Comparison of ENCODE assay signal across 35 cellular contexts in the genomic region with DNA sequence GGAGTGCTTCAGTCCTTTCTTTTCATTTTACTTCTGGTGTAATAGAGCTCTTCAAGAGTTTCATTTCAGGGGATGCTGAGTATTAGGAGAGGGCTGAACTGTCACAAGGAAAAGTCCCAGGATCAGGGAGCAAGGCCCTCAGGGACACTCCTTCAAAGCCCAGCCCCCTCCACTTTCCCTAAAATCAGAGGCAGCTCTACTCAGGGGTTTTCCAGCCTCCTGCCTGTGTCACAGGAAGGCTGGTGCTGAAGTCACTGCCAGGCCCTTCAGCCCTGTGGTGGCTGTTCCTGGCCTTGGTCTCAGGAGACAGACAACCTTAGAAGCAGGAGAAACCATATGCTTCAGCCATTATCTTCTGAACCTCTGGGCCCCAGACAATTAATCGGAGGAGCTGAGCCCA. TPM values are rescaled to one million over a fixed set of nuclear protein-coding genes. Genes with fewer than 3 reads are reported as not detected.
"Had no signal": no experiment of that assay in that cellular context is flagged by ENCODE, and none has a peak within 500 bp of the region (broad histone marks: within the 10 kb centered on the region; RNA-seq: fewer than 3 reads in every experiment).

No MANE protein-coding gene starts in this region.

- H3K9me3 ChIP-seq: adrenal gland, ascending aorta, gastrocnemius medialis, lower lobe of right lung, psoas muscle, sigmoid colon, upper lobe of left lung had no signal

- H3K9ac ChIP-seq: parathyroid adenoma had no signal

- H3K36me3 Mint-ChIP-seq: activated naive CD8-positive, alpha-beta T cell treated with anti-CD3 and anti-CD28 coated beads for 36 hours; brain; immature natural killer cell; naive thymus-derived CD8-positive, alpha-beta T cell; stimulated activated memory B cell treated with anti-CD40 and anti-IgM and Interleukin-4, amounts not matched to agents 10 μg/mL and 1 μg/mL and 100 μg/mL, for 72 hours had no signal

- H3K79me2 ChIP-seq: hepatocyte, parathyroid adenoma had no signal

- H3K4me1 ChIP-seq: adrenal gland, ascending aorta, gastrocnemius medialis, lower lobe of right lung, parathyroid adenoma, psoas muscle, sigmoid colon, upper lobe of left lung had no signal

- H3K4me3 Mint-ChIP-seq: activated naive CD8-positive, alpha-beta T cell treated with anti-CD3 and anti-CD28 coated beads for 36 hours; brain; effector memory CD8-positive, alpha-beta T cell; immature natural killer cell; naive thymus-derived CD8-positive, alpha-beta T cell; neural crest cell; stimulated activated memory B cell treated with anti-CD40 and anti-IgM and Interleukin-4, amounts not matched to agents 10 μg/mL and 1 μg/mL and 100 μg/mL, for 72 hours; stimulated activated naive CD8-positive, alpha-beta T cell treated with anti-CD3 and anti-CD28 coated beads, Interleukin-15, amount 100 ng/mL, for 72 hours had no signal

- H3K27ac ChIP-seq: adrenal gland, ascending aorta, cardiac muscle cell, coronary artery, dorsolateral prefrontal cortex, gastrocnemius medialis, hepatocyte, lower lobe of right lung, parathyroid adenoma, psoas muscle, sigmoid colon, upper lobe of left lung had no signal

- H3K4me2 ChIP-seq: hepatocyte had no signal

- H3K4me1 Mint-ChIP-seq: activated naive CD8-positive, alpha-beta T cell treated with anti-CD3 and anti-CD28 coated beads for 36 hours; immature natural killer cell; naive thymus-derived CD8-positive, alpha-beta T cell; neural crest cell; stimulated activated memory B cell treated with anti-CD40 and anti-IgM and Interleukin-4, amounts not matched to agents 10 μg/mL and 1 μg/mL and 100 μg/mL, for 72 hours; stimulated activated naive CD8-positive, alpha-beta T cell treated with anti-CD3 and anti-CD28 coated beads, Interleukin-15, amount 100 ng/mL, for 72 hours had no signal

- ATAC-seq: activated CD4-positive, CD25-positive, alpha-beta regulatory T cell treated with anti-CD3 and anti-CD28 coated beads, Interleukin-2, amount 50 U/mL, for 24 hours; effector memory CD8-positive, alpha-beta T cell; gastrocnemius medialis; left lobe of liver; naive thymus-derived CD8-positive, alpha-beta T cell; psoas muscle; stimulated activated memory B cell treated with anti-CD40 and anti-IgM and Interleukin-4, amounts not matched to agents 10 μg/mL and 1 μg/mL and 100 μg/mL, for 72 hours; stimulated activated naive CD8-positive, alpha-beta T cell treated with anti-CD3 and anti-CD28 coated beads, Interleukin-15, amount 100 ng/mL, for 72 hours had no signal

- H3K27ac Mint-ChIP-seq: activated naive CD8-positive, alpha-beta T cell treated with anti-CD3 and anti-CD28 coated beads for 36 hours; effector memory CD8-positive, alpha-beta T cell; immature natural killer cell; naive thymus-derived CD8-positive, alpha-beta T cell; stimulated activated memory B cell treated with anti-CD40 and anti-IgM and Interleukin-4, amounts not matched to agents 10 μg/mL and 1 μg/mL and 100 μg/mL, for 72 hours; stimulated activated naive CD8-positive, alpha-beta T cell treated with anti-CD3 and anti-CD28 coated beads, Interleukin-15, amount 100 ng/mL, for 72 hours had no signal

- FAIRE-seq: kidney, small intestine had no signal

- DNase-seq: activated CD4-positive, alpha-beta T cell treated with anti-CD3 and anti-CD28 coated beads for 48 hours; activated CD4-positive, alpha-beta T cell treated with anti-CD3 and anti-CD28 coated beads, Interleukin-2, amount 50 U/mL, for 48 hours; activated CD8-positive, alpha-beta memory T cell treated with anti-CD3 and anti-CD28 coated beads for 24 hours; activated effector memory CD4-positive, alpha-beta T cell treated with Interleukin-2 at 50 U/mL for 16 hours; activated naive CD4-positive, alpha-beta T cell treated with Interleukin-2 at 50 U/mL for 16 hours; activated naive CD8-positive, alpha-beta T cell treated with anti-CD3 and anti-CD28 coated beads for 36 hours; adrenal gland; dorsolateral prefrontal cortex; effector memory CD8-positive, alpha-beta T cell; erythroblast; gastrocnemius medialis; immature natural killer cell; kidney; lower lobe of right lung; mesenchymal stem cell; naive thymus-derived CD8-positive, alpha-beta T cell; occipital lobe; psoas muscle; sigmoid colon; small intestine; stimulated activated CD4-positive, alpha-beta T cell treated with anti-CD3 and anti-CD28 coated beads, Interleukin-4, amount 100 ng/mL, for 4 hours; stimulated activated CD8-positive, alpha-beta memory T cell treated with anti-CD3 and anti-CD28 coated beads, Interleukin-4, amount 100 ng/mL, for 48 hours; stimulated activated naive CD8-positive, alpha-beta T cell treated with anti-CD3 and anti-CD28 coated beads, Interleukin-15, amount 100 ng/mL, for 72 hours; substantia nigra; upper lobe of left lung had no signal

- H2AFZ ChIP-seq: hepatocyte, parathyroid adenoma had no signal

- H3K27me3 Mint-ChIP-seq: stimulated activated naive CD8-positive, alpha-beta T cell treated with anti-CD3 and anti-CD28 coated beads, Interleukin-15, amount 100 ng/mL, for 72 hours had no signal

- H3K36me3 ChIP-seq: adrenal gland, ascending aorta, cardiac muscle cell, gastrocnemius medialis, lower lobe of right lung, sigmoid colon, upper lobe of left lung had no signal

- H3K4me3 ChIP-seq: adrenal gland, ascending aorta, cardiac muscle cell, coronary artery, dorsolateral prefrontal cortex, gastrocnemius medialis, hepatocyte, lower lobe of right lung, psoas muscle, sigmoid colon, upper lobe of left lung had no signal

- H3K27me3 ChIP-seq: adrenal gland, ascending aorta, cardiac muscle cell, gastrocnemius medialis, sigmoid colon, upper lobe of left lung had no signal

RNA-seq across cellular contexts. Expression of a gene that starts 36.4 kb away (rescaled TPM):
- total RNA-seq: activated naive CD8-positive, alpha-beta T cell treated with anti-CD3 and anti-CD28 coated beads for 36 hours; ascending aorta; naive thymus-derived CD8-positive, alpha-beta T cell; psoas muscle had no signal
- polyA plus RNA-seq: naive thymus-derived CD8-positive, alpha-beta T cell had no signal
